Comparison of ENCODE assay signal across 15 cellular contexts in genomic region chr13:65913173-65913572, GRCh38.
A peak's percentile ranks its signal among the peaks of the same experiment; 100 is the strongest.
DNase-seq lines count a peak whose midpoint lies in the region; ATAC-seq and TF ChIP-seq lines count a peak whose summit lies in the region.
"Had no signal": no experiment of that assay in that cellular context is flagged by ENCODE, and none has a peak within 500 bp of the region (broad histone marks: within the 10 kb centered on the region; RNA-seq: fewer than 3 reads in every experiment).

No MANE protein-coding gene starts in this region.

- no peaks in the 10 kb centered on the region for H3K27me3 Mint-ChIP-seq in type B pancreatic cell

- WGBS in lung, 2 donors = 51 to 69% methylated on average over 2 of the region's 2 CpGs

- H3K4me1 ChIP-seq in lung (ENCODE audit: control insufficient read depth in 2 of 2, insufficient read depth in 2 of 2, low read length in 2 of 2) (peaks cover 0 to 2% of the 10 kb centered on the region in 2 donors), tibial artery (peaks cover 0 to 17% (median 0%) of the 10 kb centered on the region in 4 donors), vagina (no peaks in the 10 kb centered on the region)

- no peak for TF ChIP-seq CTCF in AG09309 (IDR thresholded peaks at IDR 0.05; ENCODE audit: control insufficient read depth, insufficient read depth, low read depth, low read length, missing control alignments)
- no peak for TF ChIP-seq CTCF in lung (IDR thresholded peaks at IDR 0.05; ENCODE audit: control extremely low read depth, extremely low read depth)
- no peak for TF ChIP-seq CTCF in type B pancreatic cell (conservative IDR thresholded peaks at IDR 0.05)
- TF ChIP-seq CTCF in tibial artery (IDR thresholded peaks at IDR 0.05) = no peak
- no peak for TF ChIP-seq CTCF in vagina (IDR thresholded peaks at IDR 0.05)

- ATAC-seq in lung (ENCODE audit: insufficient read depth, low FRiP score) (peak; percentile 37), GM19455 (IDR thresholded peaks at IDR 0.05; ENCODE audit: unreplicated experiment) (no peak)
- ATAC-seq: natural killer cell treated with Interleukin-12 subunit alpha and Interleukin-12 subunit beta and Interleukin-15 and Interleukin-18, amount 100 ng/mL, for 72 hours; stimulated activated naive CD8-positive, alpha-beta T cell treated with anti-CD3 and anti-CD28 coated beads, Interleukin-15, Interleukin-2, amounts not matched to agents 100 U/mL and 50 U/mL, for 24 hours had no signal

- H3K36me3 ChIP-seq in lung (ENCODE audit: control insufficient read depth in 2 of 2, insufficient read depth in 2 of 2, low read length in 2 of 2) (no peaks in the 10 kb centered on the region), tibial artery (no peaks in the 10 kb centered on the region), vagina (no peaks in the 10 kb centered on the region)
- H3K36me3 ChIP-seq: BLaER1 treated with 17β-estradiol and CSF1 and Interleukin-3, amounts not matched to agents 10 nM and 100 nM had no signal

- H3K9me3 ChIP-seq in lung (ENCODE audit: control insufficient read depth in 2 of 2, insufficient read depth in 1 of 2, low read length in 1 of 2) (peaks cover 0 to 10% of the 10 kb centered on the region in 2 donors), tibial artery (peaks cover 0 to 3% (median 0%) of the 10 kb centered on the region in 3 donors), vagina (no peaks in the 10 kb centered on the region)

- peak overlapping the region in 1 of 2 donors; percentile 66 for H3K27ac ChIP-seq in lung (ENCODE audit: low read depth in 1 of 2, low read length in 1 of 2)
- peak overlapping the region in 1 of 2 donors; percentile 27 for H3K27ac ChIP-seq in tibial artery
- H3K27ac ChIP-seq in vagina = no peak overlapping the region
- H3K27ac ChIP-seq: BLaER1 treated with 17β-estradiol and CSF1 and Interleukin-3, amounts not matched to agents 10 nM and 100 nM; dorsolateral prefrontal cortex had no signal

- no peaks in the 10 kb centered on the region for H3K36me3 Mint-ChIP-seq in type B pancreatic cell

- H3K4me3 ChIP-seq in AG09309 (ENCODE audit: control insufficient read depth, low read depth, low read length) = no peak overlapping the region
- no peak overlapping the region for H3K4me3 ChIP-seq in lung
- no peak overlapping the region for H3K4me3 ChIP-seq in tibial artery
- no peak overlapping the region for H3K4me3 ChIP-seq in vagina
- H3K4me3 ChIP-seq: BLaER1 treated with 17β-estradiol and CSF1 and Interleukin-3, amounts not matched to agents 10 nM and 100 nM; dorsolateral prefrontal cortex had no signal

- peaks cover 6% of the 10 kb centered on the region for H3K9me3 Mint-ChIP-seq in type B pancreatic cell

- peak; percentile 41 for DNase-seq in AG09309 (ENCODE audit: low read depth)
- DNase-seq in NCI-H460 (ENCODE audit: extremely low read depth, low read depth) = peak; percentile 19
- peak; percentile 91 for DNase-seq in dermis blood vessel endothelial cell
- no peak for DNase-seq in lung (ENCODE audit: low spot score)
- no peak for DNase-seq in type B pancreatic cell (ENCODE audit: extremely low spot score, unreplicated experiment)
- DNase-seq in tibial artery = no peak
- DNase-seq in vagina (ENCODE audit: extremely low spot score in 2 of 2) = no peak
- DNase-seq: activated CD4-positive, alpha-beta T cell treated with anti-CD3 and anti-CD28 coated beads for 1 hour; dorsolateral prefrontal cortex; H9; NCI-H345; stimulated activated naive CD8-positive, alpha-beta T cell treated with anti-CD3 and anti-CD28 coated beads, Interleukin-15, Interleukin-2, amounts not matched to agents 100 U/mL and 50 U/mL, for 24 hours had no signal

- no peaks in the 10 kb centered on the region for H3K27me3 ChIP-seq in lung (ENCODE audit: control insufficient read depth, insufficient read depth)
- no peaks in the 10 kb centered on the region for H3K27me3 ChIP-seq in tibial artery
- no peaks in the 10 kb centered on the region for H3K27me3 ChIP-seq in vagina
- H3K27me3 ChIP-seq: BLaER1 treated with 17β-estradiol and CSF1 and Interleukin-3, amounts not matched to agents 10 nM and 100 nM; dorsolateral prefrontal cortex had no signal

- no peak overlapping the region for H3K27ac Mint-ChIP-seq in type B pancreatic cell
- H3K27ac Mint-ChIP-seq: H9; natural killer cell treated with Interleukin-12 subunit alpha and Interleukin-12 subunit beta and Interleukin-15 and Interleukin-18, amount 100 ng/mL, for 72 hours had no signal

- intact Hi-C loops in tibial artery (cut with DNase I; ENCODE audit: low total_unique reads) (no loop called here), vagina (cut with DNase I) (no loop called here)

- H3K4me1 Mint-ChIP-seq in type B pancreatic cell (ENCODE audit: unreplicated experiment) = no peaks in the 10 kb centered on the region
- H3K4me1 Mint-ChIP-seq: H9 had no signal

- no peak overlapping the region for H3K4me3 Mint-ChIP-seq in type B pancreatic cell
- H3K4me3 Mint-ChIP-seq: H9; natural killer cell treated with Interleukin-12 subunit alpha and Interleukin-12 subunit beta and Interleukin-15 and Interleukin-18, amount 100 ng/mL, for 72 hours had no signal

- TF ChIP-seq POLR2A in vagina (IDR thresholded peaks at IDR 0.05) = no peak

Comparison
In these comparisons a context has a peak if more than half of its experiments do, and no peak if none do; other contexts are left out.
1. DNase-seq: peak in AG09309 (single experiment), NCI-H460 (single experiment) and dermis blood vessel endothelial cell (single experiment); none in lung (single experiment), type B pancreatic cell (single experiment), tibial artery (0 of 2) and vagina (0 of 2).